2 cellular contexts compared by ENCODE assay signal in the genomic region with DNA sequence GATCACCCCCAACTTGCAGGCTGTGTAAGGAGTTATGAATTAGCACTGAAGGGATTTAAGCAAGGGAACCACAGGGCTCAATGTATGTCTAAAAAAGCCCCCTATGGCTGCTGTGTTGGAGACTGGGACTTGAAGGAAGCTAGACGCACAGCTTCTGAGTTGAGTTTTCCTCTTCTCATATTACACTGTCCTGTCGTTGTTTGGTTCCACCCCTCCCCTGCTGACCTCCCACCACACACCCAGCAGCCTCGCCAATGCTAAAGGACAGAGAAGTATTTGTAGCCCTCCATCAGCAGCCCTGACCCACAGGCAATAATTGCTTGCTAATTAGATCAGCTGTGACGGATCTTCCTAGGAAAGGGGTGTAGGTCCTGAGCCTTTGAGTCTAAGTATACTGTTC.
TF ChIP-seq lines count a peak whose summit lies in the region.

No MANE protein-coding gene starts in this region.

TF ChIP-seq in HEK293T, 16 proteins besides CTCF, POLR2A, EP300 and RAD21 (continued from another document):
- no peak for TF ChIP-seq PKNOX1 (IDR thresholded peaks at IDR 0.05)
TF ChIP-seq in HEK293T: peak in this region for 0.

TF ChIP-seq in H1, 55 proteins besides CTCF, POLR2A, EP300 and RAD21:
- TF ChIP-seq GABPA (IDR thresholded peaks at IDR 0.05; ENCODE audit: borderline replicate concordance, insufficient read depth, low read length): no peak
- no peak for TF ChIP-seq SAP30 (IDR thresholded peaks at IDR 0.05; ENCODE audit: insufficient read depth, insufficient replicate concordance, low read length)
- no peak for TF ChIP-seq BACH1 (IDR thresholded peaks at IDR 0.05; ENCODE audit: low read length)
- TF ChIP-seq POU5F1 (IDR thresholded peaks at IDR 0.05; ENCODE audit: low read depth, low read length): no peak
- TF ChIP-seq SIX5 (IDR thresholded peaks at IDR 0.05; ENCODE audit: low read depth, low read length): no peak
- no peak for TF ChIP-seq ZNF274 (IDR thresholded peaks at IDR 0.05; ENCODE audit: borderline replicate concordance, extremely low read depth, low read length)
- no peak for TF ChIP-seq SIRT6 (IDR thresholded peaks at IDR 0.05; ENCODE audit: low read length)
- no peak for TF ChIP-seq SP2 (IDR thresholded peaks at IDR 0.05; ENCODE audit: low read length)
- TF ChIP-seq FOSL1 (IDR thresholded peaks at IDR 0.05; ENCODE audit: insufficient read depth, low read depth, low read length): no peak
- no peak for TF ChIP-seq CREB1 (IDR thresholded peaks at IDR 0.05)
- no peak for TF ChIP-seq RBBP5 (IDR thresholded peaks at IDR 0.05; ENCODE audit: borderline replicate concordance, low read depth, low read length)
- TF ChIP-seq, protein P1, sequence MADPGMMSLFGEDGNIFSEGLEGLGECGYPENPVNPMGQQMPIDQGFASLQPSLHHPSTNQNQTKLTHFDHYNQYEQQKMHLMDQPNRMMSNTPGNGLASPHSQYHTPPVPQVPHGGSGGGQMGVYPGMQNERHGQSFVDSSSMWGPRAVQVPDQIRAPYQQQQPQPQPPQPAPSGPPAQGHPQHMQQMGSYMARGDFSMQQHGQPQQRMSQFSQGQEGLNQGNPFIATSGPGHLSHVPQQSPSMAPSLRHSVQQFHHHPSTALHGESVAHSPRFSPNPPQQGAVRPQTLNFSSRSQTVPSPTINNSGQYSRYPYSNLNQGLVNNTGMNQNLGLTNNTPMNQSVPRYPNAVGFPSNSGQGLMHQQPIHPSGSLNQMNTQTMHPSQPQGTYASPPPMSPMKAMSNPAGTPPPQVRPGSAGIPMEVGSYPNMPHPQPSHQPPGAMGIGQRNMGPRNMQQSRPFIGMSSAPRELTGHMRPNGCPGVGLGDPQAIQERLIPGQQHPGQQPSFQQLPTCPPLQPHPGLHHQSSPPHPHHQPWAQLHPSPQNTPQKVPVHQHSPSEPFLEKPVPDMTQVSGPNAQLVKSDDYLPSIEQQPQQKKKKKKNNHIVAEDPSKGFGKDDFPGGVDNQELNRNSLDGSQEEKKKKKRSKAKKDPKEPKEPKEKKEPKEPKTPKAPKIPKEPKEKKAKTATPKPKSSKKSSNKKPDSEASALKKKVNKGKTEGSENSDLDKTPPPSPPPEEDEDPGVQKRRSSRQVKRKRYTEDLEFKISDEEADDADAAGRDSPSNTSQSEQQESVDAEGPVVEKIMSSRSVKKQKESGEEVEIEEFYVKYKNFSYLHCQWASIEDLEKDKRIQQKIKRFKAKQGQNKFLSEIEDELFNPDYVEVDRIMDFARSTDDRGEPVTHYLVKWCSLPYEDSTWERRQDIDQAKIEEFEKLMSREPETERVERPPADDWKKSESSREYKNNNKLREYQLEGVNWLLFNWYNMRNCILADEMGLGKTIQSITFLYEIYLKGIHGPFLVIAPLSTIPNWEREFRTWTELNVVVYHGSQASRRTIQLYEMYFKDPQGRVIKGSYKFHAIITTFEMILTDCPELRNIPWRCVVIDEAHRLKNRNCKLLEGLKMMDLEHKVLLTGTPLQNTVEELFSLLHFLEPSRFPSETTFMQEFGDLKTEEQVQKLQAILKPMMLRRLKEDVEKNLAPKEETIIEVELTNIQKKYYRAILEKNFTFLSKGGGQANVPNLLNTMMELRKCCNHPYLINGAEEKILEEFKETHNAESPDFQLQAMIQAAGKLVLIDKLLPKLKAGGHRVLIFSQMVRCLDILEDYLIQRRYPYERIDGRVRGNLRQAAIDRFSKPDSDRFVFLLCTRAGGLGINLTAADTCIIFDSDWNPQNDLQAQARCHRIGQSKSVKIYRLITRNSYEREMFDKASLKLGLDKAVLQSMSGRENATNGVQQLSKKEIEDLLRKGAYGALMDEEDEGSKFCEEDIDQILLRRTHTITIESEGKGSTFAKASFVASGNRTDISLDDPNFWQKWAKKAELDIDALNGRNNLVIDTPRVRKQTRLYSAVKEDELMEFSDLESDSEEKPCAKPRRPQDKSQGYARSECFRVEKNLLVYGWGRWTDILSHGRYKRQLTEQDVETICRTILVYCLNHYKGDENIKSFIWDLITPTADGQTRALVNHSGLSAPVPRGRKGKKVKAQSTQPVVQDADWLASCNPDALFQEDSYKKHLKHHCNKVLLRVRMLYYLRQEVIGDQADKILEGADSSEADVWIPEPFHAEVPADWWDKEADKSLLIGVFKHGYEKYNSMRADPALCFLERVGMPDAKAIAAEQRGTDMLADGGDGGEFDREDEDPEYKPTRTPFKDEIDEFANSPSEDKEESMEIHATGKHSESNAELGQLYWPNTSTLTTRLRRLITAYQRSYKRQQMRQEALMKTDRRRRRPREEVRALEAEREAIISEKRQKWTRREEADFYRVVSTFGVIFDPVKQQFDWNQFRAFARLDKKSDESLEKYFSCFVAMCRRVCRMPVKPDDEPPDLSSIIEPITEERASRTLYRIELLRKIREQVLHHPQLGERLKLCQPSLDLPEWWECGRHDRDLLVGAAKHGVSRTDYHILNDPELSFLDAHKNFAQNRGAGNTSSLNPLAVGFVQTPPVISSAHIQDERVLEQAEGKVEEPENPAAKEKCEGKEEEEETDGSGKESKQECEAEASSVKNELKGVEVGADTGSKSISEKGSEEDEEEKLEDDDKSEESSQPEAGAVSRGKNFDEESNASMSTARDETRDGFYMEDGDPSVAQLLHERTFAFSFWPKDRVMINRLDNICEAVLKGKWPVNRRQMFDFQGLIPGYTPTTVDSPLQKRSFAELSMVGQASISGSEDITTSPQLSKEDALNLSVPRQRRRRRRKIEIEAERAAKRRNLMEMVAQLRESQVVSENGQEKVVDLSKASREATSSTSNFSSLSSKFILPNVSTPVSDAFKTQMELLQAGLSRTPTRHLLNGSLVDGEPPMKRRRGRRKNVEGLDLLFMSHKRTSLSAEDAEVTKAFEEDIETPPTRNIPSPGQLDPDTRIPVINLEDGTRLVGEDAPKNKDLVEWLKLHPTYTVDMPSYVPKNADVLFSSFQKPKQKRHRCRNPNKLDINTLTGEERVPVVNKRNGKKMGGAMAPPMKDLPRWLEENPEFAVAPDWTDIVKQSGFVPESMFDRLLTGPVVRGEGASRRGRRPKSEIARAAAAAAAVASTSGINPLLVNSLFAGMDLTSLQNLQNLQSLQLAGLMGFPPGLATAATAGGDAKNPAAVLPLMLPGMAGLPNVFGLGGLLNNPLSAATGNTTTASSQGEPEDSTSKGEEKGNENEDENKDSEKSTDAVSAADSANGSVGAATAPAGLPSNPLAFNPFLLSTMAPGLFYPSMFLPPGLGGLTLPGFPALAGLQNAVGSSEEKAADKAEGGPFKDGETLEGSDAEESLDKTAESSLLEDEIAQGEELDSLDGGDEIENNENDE (IDR thresholded peaks at IDR 0.05; ENCODE audit: insufficient replicate concordance, low read length): no peak
- no peak for TF ChIP-seq SIN3A (conservative IDR thresholded peaks at IDR 0.05 in 1 of 2, IDR thresholded peaks at IDR 0.05 in 1 of 2; ENCODE audit: low read depth in 1 of 2, low read length in 2 of 2)
- TF ChIP-seq TCF12 (IDR thresholded peaks at IDR 0.05; ENCODE audit: low read depth, low read length): no peak
TF ChIP-seq in H1: peak in this region for 0.
